Comparison of ENCODE assay signal across 12 cellular contexts in the genomic region with DNA sequence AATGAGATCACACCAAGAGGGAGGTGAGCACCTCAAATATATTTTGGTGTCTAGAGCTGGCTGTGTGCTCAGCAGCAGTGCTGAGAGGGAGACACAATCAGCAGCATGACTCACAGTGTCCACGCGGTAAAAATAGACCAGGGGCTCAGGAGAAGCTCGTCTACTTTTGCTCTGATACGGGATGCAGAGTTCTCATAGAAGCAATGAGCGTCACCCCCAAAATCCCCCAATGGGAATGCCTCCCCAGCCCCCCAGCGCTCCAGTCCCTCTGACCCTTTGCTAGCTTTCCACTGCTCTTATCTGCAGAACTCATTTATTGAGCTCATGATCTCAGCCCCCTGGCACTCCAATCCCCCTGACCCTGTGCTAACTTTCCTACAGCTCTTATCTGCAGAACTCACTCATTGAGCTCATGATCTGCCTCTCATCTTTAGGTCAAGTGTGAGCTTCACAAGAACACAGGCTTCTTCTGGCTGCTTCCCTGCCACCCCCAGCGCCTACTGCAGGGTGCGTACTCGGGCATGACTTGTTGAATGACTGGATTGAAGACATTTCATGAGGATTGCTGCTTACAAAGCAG. TPM values are rescaled to one million over a fixed set of nuclear protein-coding genes. Genes with fewer than 3 reads are reported as not detected.
DNase-seq lines count a peak whose midpoint lies in the region; ATAC-seq and TF ChIP-seq lines count a peak whose summit lies in the region.
"Had no signal": no experiment of that assay in that cellular context is flagged by ENCODE, and none has a peak within 500 bp of the region (broad histone marks: within the 10 kb centered on the region; RNA-seq: fewer than 3 reads in every experiment).

No MANE protein-coding gene starts in this region.

- H3K27ac ChIP-seq in body of pancreas (no peak overlapping the region), right cardiac atrium (ENCODE audit: low read length) (peak overlapping the region; percentile 96), skeletal muscle tissue (ENCODE audit: low read depth, low read length) (peak overlapping the region; percentile 36), SJCRH30 (no peak overlapping the region)

- TF ChIP-seq POLR2A in body of pancreas (IDR thresholded peaks at IDR 0.05), result no peak

- H3K9me3 ChIP-seq in body of pancreas (no peaks in the 10 kb centered on the region), right cardiac atrium (ENCODE audit: control insufficient read depth, low read length) (no peaks in the 10 kb centered on the region), skeletal muscle tissue (ENCODE audit: control insufficient read depth in 3 of 3, low read length in 3 of 3) (no peaks in the 10 kb centered on the region), SJCRH30 (replicated peaks) (no peaks in the 10 kb centered on the region)

- DNase-seq in GM03348 (ENCODE audit: low spot score) (peak; percentile 47), body of pancreas (no peak), right cardiac atrium (peak; percentile 45 to 71 (median 66)), SJCRH30 (no peak), SKM-1 treated with dmso at 0.1 percent for 144 hours (lab: John Stamatoyannopoulos, UW; ENCODE audit: unreplicated experiment) (no peak), HT-29 (ENCODE audit: low spot score) (no peak), CD1c-positive myeloid dendritic cell (ENCODE audit: extremely low spot score) (no peak)
- DNase-seq: activated CD8-positive, alpha-beta T cell treated with anti-CD3 and anti-CD28 coated beads, Interleukin-2, amount 10 ng/mL, durations not matched to agents 7 days and 5 days; small intestine had no signal

- H3K27me3 ChIP-seq in body of pancreas (no peaks in the 10 kb centered on the region), right cardiac atrium (ENCODE audit: control insufficient read depth, insufficient read depth) (no peaks in the 10 kb centered on the region), skeletal muscle tissue (ENCODE audit: control insufficient read depth in 3 of 3, insufficient read depth in 3 of 3, low read length in 3 of 3) (no peaks in the 10 kb centered on the region), SJCRH30 (no peaks in the 10 kb centered on the region)

- intact Hi-C loops in body of pancreas (cut with DNase I) (no loop called here), right cardiac atrium (cut with DNase I) (no loop called here)

- H3K4me1 ChIP-seq in body of pancreas (no peaks in the 10 kb centered on the region), right cardiac atrium (ENCODE audit: control insufficient read depth, insufficient read depth, low read length) (peaks cover 8% of the 10 kb centered on the region), skeletal muscle tissue (ENCODE audit: control insufficient read depth in 3 of 3, insufficient read depth in 3 of 3, low read length in 3 of 3) (peaks cover 4 to 6% (median 5%) of the 10 kb centered on the region in 3 donors), SJCRH30 (no peaks in the 10 kb centered on the region)

- no peak for TF ChIP-seq CTCF in body of pancreas (IDR thresholded peaks at IDR 0.05)

- peak overlapping the region in 1 of 3 donors; percentile 45 for H3K9ac ChIP-seq in skeletal muscle tissue (ENCODE audit: low read depth in 1 of 3, low read length in 3 of 3)

- 49 to 57% methylated on average over 9 of the region's 9 CpGs for WGBS in body of pancreas, 2 donors
- 19% methylated on average over 9 of the region's 9 CpGs for WGBS in right cardiac atrium

- ATAC-seq in body of pancreas (peak; percentile 31), right cardiac atrium (peak; percentile 85 to 87)
- ATAC-seq: activated CD8-positive, alpha-beta T cell treated with anti-CD3 and anti-CD28 coated beads, Interleukin-2, amount 10 ng/mL, durations not matched to agents 7 days and 5 days; HCT116 had no signal

- H3K36me3 ChIP-seq in body of pancreas (replicated peaks in 1 of 2; ENCODE audit: insufficient read depth in 1 of 2, low read depth in 2 of 2) (no peaks in the 10 kb centered on the region), skeletal muscle tissue (ENCODE audit: control insufficient read depth in 3 of 3, insufficient read depth in 3 of 3, low read length in 3 of 3) (no peaks in the 10 kb centered on the region), SJCRH30 (no peaks in the 10 kb centered on the region)

- H3K4me3 ChIP-seq in body of pancreas (no peak overlapping the region), right cardiac atrium (ENCODE audit: low read length) (no peak overlapping the region), skeletal muscle tissue (ENCODE audit: low read length in 3 of 3) (no peak overlapping the region), SJCRH30 (no peak overlapping the region)

RNA-seq across cellular contexts. Expression of a gene that starts 34.0 kb away (rescaled TPM):
- under 1 TPM in 1 of 2 donors, not detected in 1; 0.78 TPM for total RNA-seq in body of pancreas
- total RNA-seq in right cardiac atrium, result 10 to 100 TPM; 26.3 to 38.6 (median 33.3) TPM
- polyA plus RNA-seq in right cardiac atrium, result 34.8 TPM
- total RNA-seq in skeletal muscle tissue, result 2.6 TPM
- total RNA-seq in SJCRH30 (2014; rRNA removed; shearing (Covaris generic)), result 0.05 TPM in 1 of 2 replicates, not detected in the other
- total RNA-seq in HT-29 (2014; rRNA removed; shearing (Covaris generic)), result not detected in 2 replicates
- total RNA-seq: activated CD8-positive, alpha-beta T cell treated with anti-CD3 and anti-CD28 coated beads, Interleukin-2, amount 10 ng/mL, durations not matched to agents 7 days and 5 days; T-helper 2 cell treated with Interferon-gamma antibody and Interleukin-4, amounts not matched to agents 100 ng/mL and 5 ng/mL, for 36 hours had no signal

Comparison
In these comparisons a context has a peak if more than half of its experiments do, and no peak if none do; other contexts are left out.
1. DNase-seq: peak in GM03348 (single experiment) and right cardiac atrium (3 of 3); none in body of pancreas (0 of 4), SJCRH30 (0 of 2), SKM-1 treated with dmso at 0.1 percent for 144 hours (single experiment), HT-29 (single experiment) and CD1c-positive myeloid dendritic cell (single experiment).
2. H3K27ac ChIP-seq: peak in right cardiac atrium (single experiment) and skeletal muscle tissue (single experiment); none in body of pancreas (0 of 4) and SJCRH30 (single experiment).